8 cellular contexts compared by ENCODE assay signal in genomic region chr1:53198241-53198651, GRCh38. TPM values are rescaled to one million over a fixed set of nuclear protein-coding genes. Genes with fewer than 3 reads are reported as not detected.
DNase-seq lines count a peak whose midpoint lies in the region; ATAC-seq and TF ChIP-seq lines count a peak whose summit lies in the region.

No MANE protein-coding gene starts in this region.

- H3K4me3 Mint-ChIP-seq in endothelial cell (ENCODE audit: unreplicated experiment) = peak overlapping the region; percentile 92
- peak overlapping the region; percentile 88 to 100 (median 98) for H3K4me3 Mint-ChIP-seq in naive thymus-derived CD4-positive, alpha-beta T cell

- H3K79me2 ChIP-seq in Loucy (ENCODE audit: insufficient read depth, low read length) = peaks cover 20% of the 10 kb centered on the region

- peaks cover 19% of the 10 kb centered on the region for H3K36me3 Mint-ChIP-seq in endothelial cell (ENCODE audit: low read depth, unreplicated experiment)
- H3K36me3 Mint-ChIP-seq in naive thymus-derived CD4-positive, alpha-beta T cell = peaks cover 13 to 29% (median 21%) of the 10 kb centered on the region in 5 donors

- no peaks in the 10 kb centered on the region for H3K9me3 ChIP-seq in Loucy (ENCODE audit: insufficient read depth, low read depth, low read length)
- no peaks in the 10 kb centered on the region for H3K9me3 ChIP-seq in naive thymus-derived CD4-positive, alpha-beta T cell (ENCODE audit: control insufficient read depth in 2 of 3, low read length in 3 of 3)

- H3K36me3 ChIP-seq in Loucy (ENCODE audit: insufficient read depth, low read length) = 0 out of 2 replicates have a peak, but pooled peaks cover 1% of the 10 kb centered on the region
- peaks cover 0 to 26% (median under 1%) of the 10 kb centered on the region in 3 experiments for H3K36me3 ChIP-seq in naive thymus-derived CD4-positive, alpha-beta T cell (ENCODE audit: control insufficient read depth in 2 of 3, insufficient read depth in 3 of 3, low read length in 3 of 3)

- no peaks in the 10 kb centered on the region for H3K9me2 ChIP-seq in Loucy (replicated peaks; ENCODE audit: low read depth, low read length)

- peak overlapping the region; percentile 98 for H3K27ac ChIP-seq in naive thymus-derived CD4-positive, alpha-beta T cell (ENCODE audit: low read depth, low read length)

- peaks cover 10% of the 10 kb centered on the region for H3K27me3 Mint-ChIP-seq in endothelial cell (ENCODE audit: unreplicated experiment)
- no peaks in the 10 kb centered on the region for H3K27me3 Mint-ChIP-seq in naive thymus-derived CD4-positive, alpha-beta T cell

- intact Hi-C loops in naive thymus-derived CD4-positive, alpha-beta T cell (cut with micrococcal nuclease) = loop anchor here (5.0 kb wide), 6 partner anchors 181 to 1321 kb away; partner anchors contain the start of genes CC2D1B (in 1 of the 2), ECHDC2 (in 1 of the 2), NDC1 (in 1 of the 2) and NRDC (in 1 of the 2)

- peak overlapping the region; percentile 94 for H3K4me2 ChIP-seq in Loucy (ENCODE audit: low read depth, low read length, poor library complexity, severe bottlenecking)

- no peak overlapping the region for H2AFZ ChIP-seq in Loucy (ENCODE audit: low read length)

- H3F3A ChIP-seq in Loucy (ENCODE audit: low read depth) = no peaks in the 10 kb centered on the region

- POLR2A ChIA-PET in naive thymus-derived CD4-positive, alpha-beta T cell (lab: Charles Lee) = interaction anchor here (1.0 to 6.3 kb wide), 3 partner anchors 16 to 23 kb away, joined by 3 to 42 read pairs (median 3); partner anchors contain the start of gene CZIB

- CTCF ChIA-PET in naive thymus-derived CD4-positive, alpha-beta T cell (lab: Charles Lee) = no interaction called here

- TF ChIP-seq CTCF in Loucy (conservative IDR thresholded peaks at IDR 0.05; ENCODE audit: low read length) = no peak
- TF ChIP-seq CTCF in endothelial cell (IDR thresholded peaks at IDR 0.05; ENCODE audit: unreplicated experiment) = no peak

- H3K9ac ChIP-seq in Loucy (ENCODE audit: low read depth, low read length, poor library complexity, severe bottlenecking) = peak overlapping the region; percentile 96

- peaks cover 21% of the 10 kb centered on the region for H3K4me1 ChIP-seq in Loucy (ENCODE audit: insufficient read depth, low read length, poor library complexity, severe bottlenecking)
- peaks cover 16 to 20% of the 10 kb centered on the region in 2 donors for H3K4me1 ChIP-seq in naive thymus-derived CD4-positive, alpha-beta T cell (ENCODE audit: control insufficient read depth in 2 of 2, insufficient read depth in 2 of 2, low read length in 2 of 2)

- peak overlapping the region; percentile 85 for H3K4me3 ChIP-seq in Loucy (ENCODE audit: low read length, poor library complexity, severe bottlenecking)
- no peak overlapping the region for H3K4me3 ChIP-seq in naive thymus-derived CD4-positive, alpha-beta T cell (ENCODE audit: low read length)

- peaks cover 23% of the 10 kb centered on the region for H3K4me1 Mint-ChIP-seq in endothelial cell (ENCODE audit: unreplicated experiment)
- H3K4me1 Mint-ChIP-seq in naive thymus-derived CD4-positive, alpha-beta T cell = peaks cover 16 to 57% (median 45%) of the 10 kb centered on the region in 7 donors

- DNase-seq in AG20443 (ENCODE audit: low spot score) = peak; percentile 67
- no peak for DNase-seq in endothelial cell (ENCODE audit: low spot score)
- no peak for DNase-seq in naive thymus-derived CD4-positive, alpha-beta T cell
- DNase-seq in activated gamma-delta T cell (lab: John Stamatoyannopoulos, UW) = no peak

- H3K27me3 ChIP-seq in Loucy (ENCODE audit: insufficient read depth, low read length, poor library complexity, severe bottlenecking) = no peaks in the 10 kb centered on the region
- no peaks in the 10 kb centered on the region for H3K27me3 ChIP-seq in naive thymus-derived CD4-positive, alpha-beta T cell (ENCODE audit: control insufficient read depth in 2 of 2, insufficient read depth in 2 of 2, low read length in 2 of 2)

- no peak for ATAC-seq in naive thymus-derived CD4-positive, alpha-beta T cell
- ATAC-seq in GM19351 (IDR thresholded peaks at IDR 0.05; ENCODE audit: unreplicated experiment) (no peak), HG03520 (IDR thresholded peaks at IDR 0.05; ENCODE audit: unreplicated experiment) (no peak), GM18868 (IDR thresholded peaks at IDR 0.05; ENCODE audit: unreplicated experiment) (no peak)

- H3K27ac Mint-ChIP-seq in endothelial cell (ENCODE audit: unreplicated experiment) = peak overlapping the region; percentile 39
- peak overlapping the region; percentile 90 to 100 (median 97) for H3K27ac Mint-ChIP-seq in naive thymus-derived CD4-positive, alpha-beta T cell

- no peaks in the 10 kb centered on the region for H3K9me3 Mint-ChIP-seq in endothelial cell (ENCODE audit: unreplicated experiment)
- H3K9me3 Mint-ChIP-seq in naive thymus-derived CD4-positive, alpha-beta T cell = no peaks in the 10 kb centered on the region

- no peaks in the 10 kb centered on the region for H4K20me1 ChIP-seq in Loucy (ENCODE audit: insufficient read depth, low read length, poor library complexity, severe bottlenecking)

RNA-seq across cellular contexts. Expression of gene CPT2, which starts 1.6 kb away (rescaled TPM):
- total RNA-seq in endothelial cell (ENCODE audit: unreplicated experiment) = 17.6 TPM
- total RNA-seq in naive thymus-derived CD4-positive, alpha-beta T cell = 10 to 100 TPM in 4 of 5 experiments, 1 to 10 TPM in 1; 8.8 to 23.0 (median 13.4) TPM
- 10 to 100 TPM; 18.7 to 23.2 TPM for polyA plus RNA-seq in naive thymus-derived CD4-positive, alpha-beta T cell

RNA-seq across cellular contexts. Expression of gene CZIB, which starts 22.2 kb away (rescaled TPM):
- total RNA-seq in endothelial cell (ENCODE audit: unreplicated experiment) = 65.0 TPM
- 10 to 100 TPM; 41.9 to 94.9 (median 51.4) TPM for total RNA-seq in naive thymus-derived CD4-positive, alpha-beta T cell
- polyA plus RNA-seq in naive thymus-derived CD4-positive, alpha-beta T cell = 10 to 100 TPM; 77.5 to 80.1 TPM

RNA-seq across cellular contexts. Expression of gene MAGOH, which starts 40.1 kb away (rescaled TPM):
- 57.3 TPM for total RNA-seq in endothelial cell (ENCODE audit: unreplicated experiment)
- 10 to 100 TPM; 37.7 to 76.7 (median 52.3) TPM for total RNA-seq in naive thymus-derived CD4-positive, alpha-beta T cell
- 100 to 1,000 TPM in 1 of 2 donors, 10 to 100 TPM in 1; 97.2 to 108 TPM for polyA plus RNA-seq in naive thymus-derived CD4-positive, alpha-beta T cell

RNA-seq across cellular contexts. Expression of gene SLC1A7, which starts 55.8 kb away (rescaled TPM):
- not detected for total RNA-seq in endothelial cell (ENCODE audit: unreplicated experiment)
- 1 to 10 TPM in 1 of 5 experiments, under 1 TPM in 1, not detected in 3; 0.16 to 1.8 TPM for total RNA-seq in naive thymus-derived CD4-positive, alpha-beta T cell
- polyA plus RNA-seq in naive thymus-derived CD4-positive, alpha-beta T cell = not detected
